ENCODE assay signal across 8 cellular contexts in the genomic region with DNA sequence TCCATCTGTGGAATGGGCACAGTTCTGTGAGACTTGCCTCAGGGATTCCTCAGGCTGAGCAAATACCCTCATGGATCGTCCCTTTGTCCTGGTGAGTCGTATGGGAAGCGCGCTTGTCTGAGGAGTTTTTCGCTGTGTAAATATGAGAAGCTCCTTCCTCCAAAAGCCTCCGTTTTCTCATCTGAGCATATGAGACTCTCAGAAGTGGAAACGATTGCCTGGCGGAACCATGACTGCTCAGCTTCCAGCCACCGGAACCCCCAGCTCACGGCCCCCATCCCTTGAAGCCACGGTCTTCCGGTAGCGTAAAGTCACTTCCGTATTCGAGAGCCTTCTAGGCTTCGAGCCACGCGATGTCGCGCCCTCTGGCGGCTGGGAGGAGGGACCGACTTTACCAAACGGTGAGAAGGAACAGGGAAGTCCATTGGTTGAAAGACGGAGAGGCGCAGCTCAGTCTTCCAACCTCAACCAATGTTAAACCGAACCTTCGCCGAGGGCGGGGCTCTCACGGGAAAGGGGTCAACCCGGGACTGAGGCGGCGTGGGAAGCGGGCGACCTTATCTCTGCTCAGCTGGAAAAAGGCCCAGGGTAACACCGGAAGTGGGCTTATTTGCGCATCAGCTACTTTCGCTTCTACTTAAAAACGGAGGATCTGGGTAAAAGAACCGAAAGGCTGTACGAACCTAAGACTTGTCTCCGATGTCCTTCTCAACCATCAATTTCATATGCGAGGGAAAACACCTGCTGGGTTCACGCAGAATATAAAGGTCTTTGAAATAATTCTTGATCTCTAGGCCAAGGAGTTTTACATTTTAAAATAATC. TPM values are rescaled to one million over a fixed set of nuclear protein-coding genes. Genes with fewer than 3 reads are reported as not detected.
A peak's percentile ranks its signal among the peaks of the same experiment; 100 is the strongest.
DNase-seq lines count a peak whose midpoint lies in the region; ATAC-seq and TF ChIP-seq lines count a peak whose summit lies in the region.

No MANE protein-coding gene starts in this region.

- peak overlapping the region; percentile 53 for H3K4me2 ChIP-seq in SU-DHL-6 (ENCODE audit: low read depth, low read length, poor library complexity, severe bottlenecking)
- peak overlapping the region; percentile 90 for H3K4me2 ChIP-seq in parathyroid adenoma (ENCODE audit: low read length)

- H3K27me3 ChIP-seq in SU-DHL-6 (ENCODE audit: low read length) (no peaks in the 10 kb centered on the region), adipocyte (replicated peaks; ENCODE audit: control insufficient read depth, insufficient read depth, low read length) (no peaks in the 10 kb centered on the region), cardiac muscle cell (no peaks in the 10 kb centered on the region), parathyroid adenoma (ENCODE audit: control insufficient read depth, insufficient read depth, low read length) (no peaks in the 10 kb centered on the region), transverse colon (no peaks in the 10 kb centered on the region)

- peak overlapping the region; percentile 52 for H3K4me3 ChIP-seq in SU-DHL-6 (ENCODE audit: insufficient read depth, low read length, poor library complexity, severe bottlenecking)
- H3K4me3 ChIP-seq in adipocyte (ENCODE audit: low read length), result peak overlapping the region; percentile 93
- H3K4me3 ChIP-seq in cardiac muscle cell, result peak overlapping the region; percentile 83
- peak overlapping the region; percentile 98 for H3K4me3 ChIP-seq in parathyroid adenoma (ENCODE audit: low read depth, low read length)
- peak overlapping the region; percentile 44 to 81 (median 69) for H3K4me3 ChIP-seq in transverse colon

- no peak for TF ChIP-seq EP300 in transverse colon (IDR thresholded peaks at IDR 0.05; ENCODE audit: low read depth)

- 3% methylated on average over 44 of the region's 44 CpGs; no CpG with 5 or more reads in 1 of the 2 donors for WGBS in transverse colon (ENCODE audit: low coverage in 1 of 2), 2 donors

- peak; percentile 96 for ATAC-seq in HG02759 (IDR thresholded peaks at IDR 0.05; ENCODE audit: unreplicated experiment)

- intact Hi-C loops in transverse colon (cut with DNase I; ENCODE audit: low total_unique reads), result no loop called here

- H2AFZ ChIP-seq in SU-DHL-6 (ENCODE audit: low read depth, low read length, severe bottlenecking) (peak overlapping the region; percentile 81), parathyroid adenoma (peak overlapping the region; percentile 85)

- H3K9ac ChIP-seq in SU-DHL-6 (ENCODE audit: low read length) (peak overlapping the region; percentile 47), adipocyte (ENCODE audit: low read length) (peak overlapping the region; percentile 94), parathyroid adenoma (peak overlapping the region; percentile 39)

- H4K20me1 ChIP-seq in SU-DHL-6 (ENCODE audit: low read depth, low read length), result no peaks in the 10 kb centered on the region

- no peaks in the 10 kb centered on the region for H3K79me2 ChIP-seq in SU-DHL-6 (ENCODE audit: insufficient read depth, low read length)
- no peaks in the 10 kb centered on the region for H3K79me2 ChIP-seq in parathyroid adenoma

- no peak overlapping the region for H3K27ac ChIP-seq in SU-DHL-6 (ENCODE audit: low read depth, low read length)
- peak overlapping the region; percentile 20 for H3K27ac ChIP-seq in cardiac muscle cell
- H3K27ac ChIP-seq in parathyroid adenoma, result peak overlapping the region; percentile 86
- peak overlapping the region; percentile 82 to 91 (median 87) for H3K27ac ChIP-seq in transverse colon

- H3K4me1 ChIP-seq in adipocyte (ENCODE audit: control insufficient read depth, insufficient read depth, low read length), result peaks cover 13% of the 10 kb centered on the region
- H3K4me1 ChIP-seq in cardiac muscle cell (ENCODE audit: low read depth), result no peaks in the 10 kb centered on the region
- H3K4me1 ChIP-seq in parathyroid adenoma, result peaks cover 4% of the 10 kb centered on the region
- H3K4me1 ChIP-seq in transverse colon, result peaks cover 4 to 21% (median 7%) of the 10 kb centered on the region in 4 donors

- H3F3A ChIP-seq in SU-DHL-6 (ENCODE audit: insufficient read depth), result peaks cover 8% of the 10 kb centered on the region; the same call in 1 of the 2 replicates

- DNase-seq in NCI-H128 (lab: John Stamatoyannopoulos, UW; ENCODE audit: unreplicated experiment) (peak; percentile 98), adipocyte (ENCODE audit: low read depth) (peak; percentile 100), cardiac muscle cell (ENCODE audit: low read depth in 1 of 2, low spot score in 1 of 2) (peak; percentile 99 to 100), transverse colon (peak; percentile 98)

- H3K9me2 ChIP-seq in SU-DHL-6 (replicated peaks; ENCODE audit: insufficient read depth, low read length), result no peaks in the 10 kb centered on the region

- H3K36me3 ChIP-seq in SU-DHL-6 (ENCODE audit: low read length), result no peaks in the 10 kb centered on the region
- no peaks in the 10 kb centered on the region for H3K36me3 ChIP-seq in adipocyte (ENCODE audit: control insufficient read depth, insufficient read depth, low read length, severe bottlenecking)
- no peaks in the 10 kb centered on the region for H3K36me3 ChIP-seq in cardiac muscle cell
- no peaks in the 10 kb centered on the region for H3K36me3 ChIP-seq in parathyroid adenoma (ENCODE audit: control insufficient read depth, insufficient read depth, low read length)
- no peaks in the 10 kb centered on the region for H3K36me3 ChIP-seq in transverse colon

- in situ Hi-C loops in transverse colon (cut with MboI; ENCODE audit: low pct_ligation_motif_present in 1 of 4, low pct_unique_long_range_greater_than_20kb in 1 of 4, low sequenced_read_pairs in 3 of 4), result no loop called here

- TF ChIP-seq POLR2A in transverse colon (IDR thresholded peaks at IDR 0.05), result peak; percentile 74

- no peaks in the 10 kb centered on the region for H3K9me3 ChIP-seq in SU-DHL-6 (ENCODE audit: insufficient read depth, low read length)
- H3K9me3 ChIP-seq in adipocyte (ENCODE audit: control insufficient read depth, low read length), result no peaks in the 10 kb centered on the region
- H3K9me3 ChIP-seq in cardiac muscle cell (ENCODE audit: low read depth), result no peaks in the 10 kb centered on the region
- no peaks in the 10 kb centered on the region for H3K9me3 ChIP-seq in parathyroid adenoma (ENCODE audit: control insufficient read depth, low read length)
- H3K9me3 ChIP-seq in transverse colon, result no peaks in the 10 kb centered on the region

- peak; percentile 95 for TF ChIP-seq CTCF in GM12873 (IDR thresholded peaks at IDR 0.05; ENCODE audit: insufficient read depth, low read depth, low read length, missing control alignments)
- TF ChIP-seq CTCF in SU-DHL-6 (IDR thresholded peaks at IDR 0.05; ENCODE audit: insufficient read depth, low read length, poor library complexity, severe bottlenecking), result peak; percentile 85
- peak; percentile 93 for TF ChIP-seq CTCF in cardiac muscle cell (IDR thresholded peaks at IDR 0.05; ENCODE audit: low read depth, low read length)
- peak; percentile 85 for TF ChIP-seq CTCF in parathyroid adenoma (IDR thresholded peaks at IDR 0.05)
- peak; percentile 77 to 97 (median 91) for TF ChIP-seq CTCF in transverse colon (IDR thresholded peaks at IDR 0.05)

RNA-seq across cellular contexts. Expression of a gene that starts 46.3 kb away (rescaled TPM):
- 7.7 and 9.7 TPM in 2 replicates for total RNA-seq in cardiac muscle cell
- 13.4 and 18.6 TPM in 2 replicates for polyA plus RNA-seq in cardiac muscle cell
- total RNA-seq in transverse colon, result 10 to 100 TPM; 11.6 to 93.3 (median 42.0) TPM

RNA-seq across cellular contexts. Expression of a gene that starts 54.6 kb away (rescaled TPM):
- total RNA-seq in cardiac muscle cell (5.8 and 6.3 TPM in 2 replicates), transverse colon (10 to 100 TPM in 1 of 4 donors, 1 to 10 TPM in 3; 4.6 to 52.0 (median 5.8) TPM)
- polyA plus RNA-seq in cardiac muscle cell, result 2.4 and 3.1 TPM in 2 replicates

Comparison
In these comparisons a context has a peak if more than half of its experiments do, and no peak if none do; other contexts are left out.
1. H3K9ac ChIP-seq: peak in every context shown above with its lines; median percentile 94 in adipocyte; 47 in SU-DHL-6; 39 in parathyroid adenoma.